ENCODE assay signal across 8 cellular contexts in the genomic region with DNA sequence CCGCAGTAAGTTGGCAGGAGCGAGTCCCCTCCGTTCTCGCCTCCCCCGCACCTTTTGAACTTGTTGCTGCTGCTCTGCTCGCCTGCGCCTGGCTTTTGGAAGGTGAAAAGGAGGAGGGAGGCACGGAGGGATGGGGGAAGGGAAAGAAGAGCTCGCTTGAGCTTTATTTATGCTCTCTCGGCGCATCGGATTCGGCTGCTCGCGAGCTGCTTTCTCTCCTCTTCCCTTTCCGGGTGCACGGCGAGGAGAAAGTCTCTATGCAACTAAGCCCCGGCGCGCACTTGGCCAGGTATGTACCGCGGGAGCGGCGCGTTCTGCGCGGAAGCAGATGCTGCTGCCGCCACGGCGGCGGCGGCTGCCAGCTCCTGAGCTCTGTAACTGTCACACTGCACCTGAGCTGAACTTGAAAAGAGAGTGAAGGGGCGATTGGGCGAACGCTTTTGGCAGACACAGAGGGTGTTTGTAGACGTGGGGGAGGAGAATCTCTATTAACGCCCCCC. TPM values are rescaled to one million over a fixed set of nuclear protein-coding genes. Genes with fewer than 3 reads are reported as not detected.
DNase-seq lines count a peak whose midpoint lies in the region; ATAC-seq, FAIRE-seq and TF ChIP-seq lines count a peak whose summit lies in the region.

No MANE protein-coding gene starts in this region.

- TF ChIP-seq CTCF in ascending aorta (IDR thresholded peaks at IDR 0.05): no peak

- H3K27me3 ChIP-seq in ascending aorta (no peaks in the 10 kb centered on the region), iPS-15b (ENCODE audit: control insufficient read depth, insufficient read depth, low read length) (peaks cover 18% of the 10 kb centered on the region), small intestine (ENCODE audit: control insufficient read depth in 2 of 2, insufficient read depth in 2 of 2, low read length in 2 of 2) (peaks cover 0 to 4% of the 10 kb centered on the region in 2 donors), SJCRH30 (no peaks in the 10 kb centered on the region)

- H3K4me3 ChIP-seq in ascending aorta: peak overlapping the region; percentile 47 to 59
- peak overlapping the region; percentile 82 for H3K4me3 ChIP-seq in iPS-15b (ENCODE audit: low read depth, low read length)
- peak overlapping the region in 1 of 2 donors; percentile 42 for H3K4me3 ChIP-seq in small intestine (ENCODE audit: low read depth in 1 of 2, low read length in 2 of 2)
- H3K4me3 ChIP-seq in SJCRH30: no peak overlapping the region

- ATAC-seq in HG02588 (IDR thresholded peaks at IDR 0.05; ENCODE audit: unreplicated experiment): peak; percentile 56

- no peak for FAIRE-seq in small intestine (lab: Jason Lieb, UNC)

- H3K4me1 ChIP-seq in ascending aorta: no peaks in the 10 kb centered on the region
- peaks cover 4% of the 10 kb centered on the region for H3K4me1 ChIP-seq in iPS-15b (ENCODE audit: control insufficient read depth, insufficient read depth, low read length)
- no peaks in the 10 kb centered on the region for H3K4me1 ChIP-seq in small intestine (ENCODE audit: control insufficient read depth in 2 of 2, insufficient read depth in 1 of 2, low read depth in 1 of 2, low read length in 1 of 2)
- no peaks in the 10 kb centered on the region for H3K4me1 ChIP-seq in SJCRH30

- H3K27ac ChIP-seq in ascending aorta (no peak overlapping the region), small intestine (ENCODE audit: low read depth in 1 of 2, low read length in 1 of 2) (no peak overlapping the region), SJCRH30 (no peak overlapping the region)

- 1 to 3% (median 3%) methylated on average over 35 to 38 of the region's 38 CpGs for WGBS in small intestine, 3 donors

- DNase-seq in NCI-H2107 (lab: John Stamatoyannopoulos, UW): peak; percentile 42
- DNase-seq in NCI-H2107 treated with DMSO at 0.1 percent for 48 hours (lab: John Stamatoyannopoulos, UW; ENCODE audit: unreplicated experiment): no peak
- peak; percentile 70 for DNase-seq in NCI-H146 (lab: John Stamatoyannopoulos, UW)
- DNase-seq in ascending aorta (ENCODE audit: low spot score in 2 of 2): no peak
- peak; percentile 15 for DNase-seq in small intestine
- no peak for DNase-seq in SJCRH30

- H3K9me3 ChIP-seq in ascending aorta (no peaks in the 10 kb centered on the region), iPS-15b (ENCODE audit: control insufficient read depth, insufficient read depth, low read length) (no peaks in the 10 kb centered on the region), small intestine (ENCODE audit: control insufficient read depth, low read depth) (no peaks in the 10 kb centered on the region), SJCRH30 (replicated peaks) (no peaks in the 10 kb centered on the region)

- intact Hi-C loops in ascending aorta (cut with DNase I): loop anchor here (2.0 kb wide), 1 partner anchor 339 kb away; no protein-coding TSS in a partner anchor

- H3K36me3 ChIP-seq in ascending aorta (no peaks in the 10 kb centered on the region), iPS-15b (ENCODE audit: control insufficient read depth, insufficient read depth, low read length) (no peaks in the 10 kb centered on the region), small intestine (ENCODE audit: control insufficient read depth in 2 of 2, insufficient read depth in 2 of 2, low read length in 2 of 2) (no peaks in the 10 kb centered on the region), SJCRH30 (no peaks in the 10 kb centered on the region)

- H3K9ac ChIP-seq in iPS-15b (ENCODE audit: low read depth, low read length): peak overlapping the region; percentile 66

RNA-seq across cellular contexts. Expression of gene KCND2, which starts 0.6 kb away (rescaled TPM):
- 0.21 TPM for total RNA-seq in ascending aorta
- under 1 TPM in 1 of 3 donors, not detected in 2; 0.22 TPM for polyA plus RNA-seq in small intestine
- not detected in 2 replicates for total RNA-seq in SJCRH30 (2014; rRNA removed; shearing (Covaris generic))

Comparison
In these comparisons a context has a peak if more than half of its experiments do, and no peak if none do; other contexts are left out.
1. DNase-seq: peak in NCI-H2107 (single experiment), NCI-H146 (single experiment) and small intestine (single experiment); none in NCI-H2107 treated with DMSO at 0.1 percent for 48 hours (single experiment), ascending aorta (0 of 2) and SJCRH30 (0 of 2).